In the genomic region with DNA sequence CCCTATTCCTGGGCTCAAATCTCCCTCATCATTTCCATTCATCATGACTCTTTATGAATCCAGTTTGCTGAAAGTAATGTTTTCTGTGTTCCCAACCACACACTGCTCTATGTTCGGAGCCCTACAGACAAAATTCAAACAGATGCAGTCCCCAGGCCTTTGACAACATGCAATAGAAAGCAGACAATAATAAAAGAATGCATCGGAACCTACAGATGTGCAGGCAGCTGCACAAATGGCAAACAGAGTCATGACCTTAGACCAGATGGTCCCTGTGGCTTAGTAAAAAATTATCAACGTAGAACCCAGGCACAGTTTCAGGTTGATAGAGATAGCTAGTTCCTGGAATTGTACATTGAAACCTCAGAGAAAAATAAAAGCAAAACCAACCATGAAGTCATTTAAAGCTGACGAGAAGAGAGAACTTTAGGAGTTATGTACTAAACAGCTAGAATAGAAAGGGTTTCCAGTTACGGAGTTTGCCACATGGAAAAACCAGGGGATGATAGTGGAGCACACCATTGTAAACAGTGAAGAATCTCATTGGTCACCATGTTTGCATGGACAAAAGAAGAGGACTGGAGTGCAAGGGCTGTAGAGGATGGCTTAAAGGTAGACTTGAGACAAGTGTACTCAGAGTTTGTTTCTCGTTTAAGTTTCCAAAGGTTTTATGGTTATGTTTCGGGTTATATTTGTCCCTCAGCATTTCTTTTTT, we compare ENCODE assay signal across 1 cellular context.
TF ChIP-seq lines count a peak whose summit lies in the region.

No MANE protein-coding gene starts in this region.

TF ChIP-seq in K562, 482 proteins besides CTCF, POLR2A, EP300 and RAD21 (continued from another document):
- TF ChIP-seq, protein P1, sequence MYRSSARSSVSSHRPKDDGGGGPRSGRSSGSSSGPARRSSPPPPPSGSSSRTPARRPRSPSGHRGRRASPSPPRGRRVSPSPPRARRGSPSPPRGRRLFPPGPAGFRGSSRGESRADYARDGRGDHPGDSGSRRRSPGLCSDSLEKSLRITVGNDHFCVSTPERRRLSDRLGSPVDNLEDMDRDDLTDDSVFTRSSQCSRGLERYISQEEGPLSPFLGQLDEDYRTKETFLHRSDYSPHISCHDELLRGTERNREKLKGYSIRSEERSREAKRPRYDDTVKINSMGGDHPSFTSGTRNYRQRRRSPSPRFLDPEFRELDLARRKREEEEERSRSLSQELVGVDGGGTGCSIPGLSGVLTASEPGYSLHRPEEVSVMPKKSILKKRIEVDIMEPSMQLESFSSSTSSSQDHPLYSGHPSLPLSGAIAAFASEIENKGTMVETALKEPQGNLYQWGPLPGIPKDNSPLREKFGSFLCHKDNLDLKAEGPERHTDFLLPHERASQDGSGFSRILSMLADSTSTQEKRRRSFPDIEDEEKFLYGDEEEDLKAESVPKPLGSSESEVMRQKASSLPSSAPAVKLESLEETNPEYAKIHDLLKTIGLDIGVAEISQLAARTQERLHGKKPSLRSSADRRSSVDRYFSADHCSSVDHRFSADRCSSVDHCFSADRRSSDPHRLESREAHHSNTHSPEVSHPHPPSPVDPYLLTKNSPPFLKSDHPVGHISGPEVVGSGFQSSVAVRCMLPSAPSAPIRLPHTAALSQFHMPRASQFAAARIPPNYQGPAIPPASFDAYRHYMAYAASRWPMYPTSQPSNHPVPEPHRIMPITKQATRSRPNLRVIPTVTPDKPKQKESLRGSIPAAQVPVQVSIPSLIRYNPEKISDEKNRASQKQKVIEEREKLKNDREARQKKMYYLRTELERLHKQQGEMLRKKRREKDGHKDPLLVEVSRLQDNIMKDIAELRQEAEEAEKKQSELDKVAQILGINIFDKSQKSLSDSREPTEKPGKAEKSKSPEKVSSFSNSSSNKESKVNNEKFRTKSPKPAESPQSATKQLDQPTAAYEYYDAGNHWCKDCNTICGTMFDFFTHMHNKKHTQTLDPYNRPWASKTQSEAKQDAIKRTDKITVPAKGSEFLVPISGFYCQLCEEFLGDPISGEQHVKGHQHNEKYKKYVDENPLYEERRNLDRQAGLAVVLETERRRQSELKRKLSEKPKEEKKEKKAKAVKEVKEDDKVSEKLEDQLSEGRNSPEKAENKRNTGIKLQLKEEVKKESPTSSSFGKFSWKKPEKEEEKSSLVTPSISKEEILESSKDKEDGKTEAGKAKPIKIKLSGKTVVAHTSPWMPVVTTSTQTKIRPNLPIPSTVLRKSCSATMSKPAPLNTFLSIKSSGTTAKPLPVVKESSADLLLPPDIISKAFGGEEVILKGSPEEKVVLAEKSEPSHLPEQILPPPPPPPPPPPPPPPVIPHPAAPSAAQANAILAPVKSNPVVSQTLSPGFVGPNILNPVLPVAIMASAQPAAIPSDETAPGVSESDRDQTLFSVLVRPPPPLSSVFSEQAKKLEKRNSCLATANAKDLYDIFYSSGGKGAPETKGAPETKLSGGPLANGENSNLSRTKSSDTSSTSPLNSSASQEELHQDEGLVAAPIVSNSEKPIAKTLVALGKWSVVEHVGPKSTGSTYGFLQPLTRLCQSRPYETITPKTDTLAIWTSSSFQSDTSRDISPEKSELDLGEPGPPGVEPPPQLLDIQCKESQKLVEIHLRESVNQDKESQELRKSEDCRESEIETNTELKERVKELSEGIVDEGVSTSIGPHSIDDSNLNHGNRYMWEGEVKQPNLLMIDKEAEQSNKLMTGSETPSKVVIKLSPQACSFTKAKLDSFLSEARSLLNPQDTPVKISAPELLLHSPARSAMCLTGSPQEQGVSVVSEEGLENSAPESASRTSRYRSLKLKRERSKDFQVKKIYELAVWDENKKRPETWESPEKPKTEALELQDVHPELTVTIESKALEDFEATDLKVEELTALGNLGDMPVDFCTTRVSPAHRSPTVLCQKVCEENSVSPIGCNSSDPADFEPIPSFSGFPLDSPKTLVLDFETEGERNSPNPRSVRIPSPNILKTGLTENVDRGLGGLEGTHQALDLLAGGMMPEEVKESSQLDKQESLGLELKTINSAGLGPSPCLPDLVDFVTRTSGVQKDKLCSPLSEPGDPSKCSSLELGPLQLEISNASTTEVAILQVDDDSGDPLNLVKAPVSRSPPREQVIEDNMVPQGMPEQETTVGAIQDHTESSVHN (IDR thresholded peaks at IDR 0.05; ENCODE audit: borderline replicate concordance in 1 of 2, low read depth in 1 of 2): peak in 1 of 2 experiments; percentile 14; a peak in 1 of 4 replicates
- TF ChIP-seq MAFK (IDR thresholded peaks at IDR 0.05; ENCODE audit: low read length) (no peak), ZNF766 (CRISPR knock-in tag; conservative IDR thresholded peaks at IDR 0.05) (peak; percentile 28; the same call in 1 of the 2 replicates), GATAD2B (IDR thresholded peaks at IDR 0.05; ENCODE audit: borderline replicate concordance) (peak; percentile 72), RCOR1 (IDR thresholded peaks at IDR 0.05; ENCODE audit: borderline replicate concordance in 1 of 2, low read depth in 2 of 2, low read length in 2 of 2) (peak; percentile 25 to 93; a peak in 3 of 4 replicates), POLR2AphosphoS5 (IDR thresholded peaks at IDR 0.05; ENCODE audit: control insufficient read depth, insufficient read depth, low read depth, low read length) (peak; percentile 95), TAF9B (IDR thresholded peaks at IDR 0.05; ENCODE audit: partially characterized antibody) (peak; percentile 62), NR4A1 (CRISPR knock-in tag; IDR thresholded peaks at IDR 0.05) (no peak), NR4A1 (tag; IDR thresholded peaks at IDR 0.05) (peak; percentile 45), HNRNPUL1 (IDR thresholded peaks at IDR 0.05; ENCODE audit: low read length) (no peak)
- TF ChIP-seq, protein P2, sequence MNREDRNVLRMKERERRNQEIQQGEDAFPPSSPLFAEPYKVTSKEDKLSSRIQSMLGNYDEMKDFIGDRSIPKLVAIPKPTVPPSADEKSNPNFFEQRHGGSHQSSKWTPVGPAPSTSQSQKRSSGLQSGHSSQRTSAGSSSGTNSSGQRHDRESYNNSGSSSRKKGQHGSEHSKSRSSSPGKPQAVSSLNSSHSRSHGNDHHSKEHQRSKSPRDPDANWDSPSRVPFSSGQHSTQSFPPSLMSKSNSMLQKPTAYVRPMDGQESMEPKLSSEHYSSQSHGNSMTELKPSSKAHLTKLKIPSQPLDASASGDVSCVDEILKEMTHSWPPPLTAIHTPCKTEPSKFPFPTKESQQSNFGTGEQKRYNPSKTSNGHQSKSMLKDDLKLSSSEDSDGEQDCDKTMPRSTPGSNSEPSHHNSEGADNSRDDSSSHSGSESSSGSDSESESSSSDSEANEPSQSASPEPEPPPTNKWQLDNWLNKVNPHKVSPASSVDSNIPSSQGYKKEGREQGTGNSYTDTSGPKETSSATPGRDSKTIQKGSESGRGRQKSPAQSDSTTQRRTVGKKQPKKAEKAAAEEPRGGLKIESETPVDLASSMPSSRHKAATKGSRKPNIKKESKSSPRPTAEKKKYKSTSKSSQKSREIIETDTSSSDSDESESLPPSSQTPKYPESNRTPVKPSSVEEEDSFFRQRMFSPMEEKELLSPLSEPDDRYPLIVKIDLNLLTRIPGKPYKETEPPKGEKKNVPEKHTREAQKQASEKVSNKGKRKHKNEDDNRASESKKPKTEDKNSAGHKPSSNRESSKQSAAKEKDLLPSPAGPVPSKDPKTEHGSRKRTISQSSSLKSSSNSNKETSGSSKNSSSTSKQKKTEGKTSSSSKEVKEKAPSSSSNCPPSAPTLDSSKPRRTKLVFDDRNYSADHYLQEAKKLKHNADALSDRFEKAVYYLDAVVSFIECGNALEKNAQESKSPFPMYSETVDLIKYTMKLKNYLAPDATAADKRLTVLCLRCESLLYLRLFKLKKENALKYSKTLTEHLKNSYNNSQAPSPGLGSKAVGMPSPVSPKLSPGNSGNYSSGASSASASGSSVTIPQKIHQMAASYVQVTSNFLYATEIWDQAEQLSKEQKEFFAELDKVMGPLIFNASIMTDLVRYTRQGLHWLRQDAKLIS (CRISPR knock-in tag; IDR thresholded peaks at IDR 0.05): peak; percentile 42; the same call in 1 of the 2 replicates
